ENCODE assay signal across 17 cellular contexts in the genomic region with DNA sequence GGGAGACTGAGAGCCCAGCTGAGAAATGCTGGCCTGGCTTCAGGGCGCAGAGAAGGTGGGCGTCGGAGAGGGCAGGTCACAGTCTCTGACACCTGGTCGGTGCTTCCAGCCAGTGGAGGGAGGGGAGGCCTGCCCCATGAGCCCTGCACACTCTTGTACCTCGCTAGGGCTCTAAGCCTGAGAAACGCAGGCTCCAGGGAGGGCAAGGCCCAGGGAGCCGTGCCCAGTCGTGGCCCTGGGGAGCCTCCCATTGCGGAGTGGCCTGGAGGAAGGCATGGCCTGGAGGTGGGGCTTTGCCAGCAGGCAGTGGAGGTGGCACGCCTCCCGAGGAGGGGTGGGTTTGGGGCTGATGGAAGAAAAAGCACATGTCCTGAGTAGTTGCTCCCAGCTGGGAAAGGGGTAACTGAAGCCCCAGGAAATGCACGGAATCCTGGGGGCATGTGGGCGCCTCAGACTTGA. TPM values are rescaled to one million over a fixed set of nuclear protein-coding genes. Genes with fewer than 3 reads are reported as not detected.
DNase-seq lines count a peak whose midpoint lies in the region; ATAC-seq, FAIRE-seq and TF ChIP-seq lines count a peak whose summit lies in the region.
"Had no signal": no experiment of that assay in that cellular context is flagged by ENCODE, and none has a peak within 500 bp of the region (broad histone marks: within the 10 kb centered on the region; RNA-seq: fewer than 3 reads in every experiment).

No MANE protein-coding gene starts in this region.

- no peak overlapping the region for H3K4me3 Mint-ChIP-seq in stimulated activated naive B cell treated with anti-CD40 and anti-IgM and Interleukin-4, amounts not matched to agents 10 μg/mL and 1 μg/mL and 100 μg/mL, for 72 hours
- H3K4me3 Mint-ChIP-seq: dendritic cell treated with granulocyte-macrophage colony-stimulating factor and Interleukin-4, amounts not matched to agents 40 ng/mL and 50 ng/mL, for 4 days had no signal

- H3K27ac ChIP-seq in brain microvascular endothelial cell, result no peak overlapping the region
- H3K27ac ChIP-seq: BLaER1, stomach had no signal

- TF ChIP-seq CTCF in bronchial epithelial cell (IDR thresholded peaks at IDR 0.05; ENCODE audit: insufficient read depth, low read length, severe bottlenecking) (no peak), brain microvascular endothelial cell (IDR thresholded peaks at IDR 0.05; ENCODE audit: low read depth, low read length, missing control alignments) (no peak), D721Med (IDR thresholded peaks at IDR 0.05; ENCODE audit: insufficient read depth, missing control alignments) (no peak)

- H3K9me3 Mint-ChIP-seq in stimulated activated naive B cell treated with anti-CD40 and anti-IgM and Interleukin-4, amounts not matched to agents 10 μg/mL and 1 μg/mL and 100 μg/mL, for 72 hours, result no peaks in the 10 kb centered on the region
- H3K9me3 Mint-ChIP-seq: dendritic cell treated with granulocyte-macrophage colony-stimulating factor and Interleukin-4, amounts not matched to agents 40 ng/mL and 50 ng/mL, for 4 days; naive B cell had no signal

- H3K27me3 ChIP-seq in H7 (ENCODE audit: control insufficient read depth, insufficient read depth, low read length), result no peaks in the 10 kb centered on the region
- no peaks in the 10 kb centered on the region for H3K27me3 ChIP-seq in bronchial epithelial cell (ENCODE audit: control insufficient read depth, insufficient read depth, low read length)
- H3K27me3 ChIP-seq in brain microvascular endothelial cell (replicated peaks), result peaks cover 4% of the 10 kb centered on the region
- H3K27me3 ChIP-seq: BLaER1, MG63 had no signal

- H3K4me3 ChIP-seq in H7 (ENCODE audit: insufficient read depth, low read depth, low read length) (no peak overlapping the region), bronchial epithelial cell (ENCODE audit: low read depth, low read length) (peak overlapping the region; percentile 34), brain microvascular endothelial cell (ENCODE audit: low read depth, low read length) (no peak overlapping the region)
- H3K4me3 ChIP-seq: BLaER1, MG63 had no signal

- DNase-seq in H7 (peak; percentile 67), bronchial epithelial cell (ENCODE audit: low read depth) (no peak), left colon (no peak), brain microvascular endothelial cell (no peak), NCI-H1436 (lab: John Stamatoyannopoulos, UW) (no peak), D721Med (ENCODE audit: insufficient read length, low spot score) (no peak)
- no peak for DNase-seq in stimulated activated naive B cell treated with anti-CD40 and anti-IgM and Interleukin-4, amounts not matched to agents 10 μg/mL and 1 μg/mL and 100 μg/mL, for 72 hours
- DNase-seq: activated effector memory CD4-positive, alpha-beta T cell treated with anti-CD3 and anti-CD28 coated beads, Interleukin-2, amount 50 U/mL, for 16 hours; DMS79 treated with DMSO at 0.1 percent for 48 hours; GOT3; left cardiac atrium; MG63; naive B cell; NCI-H187 treated with DMSO at 0.1 percent for 48 hours had no signal

- peak; percentile 49 for ATAC-seq in left colon
- no peak for ATAC-seq in stimulated activated naive B cell treated with anti-CD40 and anti-IgM and Interleukin-4, amounts not matched to agents 10 μg/mL and 1 μg/mL and 100 μg/mL, for 72 hours (replicated peaks)

- peaks cover 1 to 5% of the 10 kb centered on the region in 2 donors for H3K36me3 Mint-ChIP-seq in stimulated activated naive B cell treated with anti-CD40 and anti-IgM and Interleukin-4, amounts not matched to agents 10 μg/mL and 1 μg/mL and 100 μg/mL, for 72 hours
- H3K36me3 Mint-ChIP-seq: naive B cell had no signal

- H3K36me3 ChIP-seq in H7 (replicated peaks; ENCODE audit: control insufficient read depth, insufficient read depth, low read length), result no peaks in the 10 kb centered on the region
- no peaks in the 10 kb centered on the region for H3K36me3 ChIP-seq in bronchial epithelial cell (ENCODE audit: control insufficient read depth, insufficient read depth, low read length)
- H3K36me3 ChIP-seq in brain microvascular endothelial cell (replicated peaks), result no peaks in the 10 kb centered on the region
- H3K36me3 ChIP-seq: BLaER1, MG63 had no signal

- H3K27me3 Mint-ChIP-seq in stimulated activated naive B cell treated with anti-CD40 and anti-IgM and Interleukin-4, amounts not matched to agents 10 μg/mL and 1 μg/mL and 100 μg/mL, for 72 hours, result peaks cover 3 to 23% of the 10 kb centered on the region in 2 donors

- intact Hi-C loops in left colon (cut with DNase I, micrococcal nuclease), result no loop called here

- peaks cover 6 to 11% of the 10 kb centered on the region in 2 donors for H3K4me1 Mint-ChIP-seq in stimulated activated naive B cell treated with anti-CD40 and anti-IgM and Interleukin-4, amounts not matched to agents 10 μg/mL and 1 μg/mL and 100 μg/mL, for 72 hours

- in situ Hi-C loops in brain microvascular endothelial cell (cut with HindIII; ENCODE audit: low pct_ligation_motif_present, low sequenced_read_pairs), result no loop called here

- peak overlapping the region; percentile 5 for H3K27ac Mint-ChIP-seq in stimulated activated naive B cell treated with anti-CD40 and anti-IgM and Interleukin-4, amounts not matched to agents 10 μg/mL and 1 μg/mL and 100 μg/mL, for 72 hours
- H3K27ac Mint-ChIP-seq: dendritic cell treated with granulocyte-macrophage colony-stimulating factor and Interleukin-4, amounts not matched to agents 40 ng/mL and 50 ng/mL, for 4 days had no signal

- no peak for FAIRE-seq in bronchial epithelial cell (lab: Jason Lieb, UNC)
- FAIRE-seq in D721Med (lab: Jason Lieb, UNC), result no peak

RNA-seq across cellular contexts. Expression of gene MTERF4, which starts 39.0 kb away (rescaled TPM):
- total RNA-seq in H7 (2014; rRNA removed; shearing (Covaris generic)), result 30.3 and 32.4 TPM in 2 replicates
- total RNA-seq in bronchial epithelial cell (35.5 and 35.7 TPM in 2 replicates), left colon (10 to 100 TPM; 27.7 to 28.7 TPM)
